Comparison of ENCODE assay signal across 15 cellular contexts in genomic region chr19:47702671-47703070, GRCh38. TPM values are rescaled to one million over a fixed set of nuclear protein-coding genes. Genes with fewer than 3 reads are reported as not detected.
"Had no signal": no experiment of that assay in that cellular context is flagged by ENCODE, and none has a peak within 500 bp of the region (broad histone marks: within the 10 kb centered on the region; RNA-seq: fewer than 3 reads in every experiment).

No MANE protein-coding gene starts in this region.

- H3K4me3 ChIP-seq: gastroesophageal sphincter, lung, tibial nerve, uterus had no signal

- H3K27me3 Mint-ChIP-seq: activated CD4-positive, alpha-beta T cell treated with anti-CD3 and anti-CD28 coated beads, Interleukin-2, amount 10 ng/mL, durations not matched to agents 7 days and 5 days had no signal

- H3K36me3 ChIP-seq: uterus had no signal

- H3K27me3 ChIP-seq: gastroesophageal sphincter, tibial nerve, uterus had no signal

- H3K27ac ChIP-seq: neutrophil, tibial nerve, uterus had no signal

- H3K27ac Mint-ChIP-seq: activated CD4-positive, alpha-beta T cell treated with anti-CD3 and anti-CD28 coated beads, Interleukin-2, amount 10 ng/mL, durations not matched to agents 7 days and 5 days; activated naive CD8-positive, alpha-beta T cell treated with anti-CD3 and anti-CD28 coated beads for 36 hours; activated T-helper 1 cell treated with anti-CD3 and anti-CD28 coated beads, Interleukin-12 subunit alpha, Interleukin-12 subunit beta, Interleukin-2, Interleukin-4 antibody, amounts not matched to agents 30 ng/mL and 10 ng/mL and 1 ng/mL, durations not matched to agents 14 hours and 24 hours and 36 hours; stimulated activated naive B cell treated with anti-CD40 and anti-IgM and Interleukin-4, amounts not matched to agents 10 μg/mL and 1 μg/mL and 100 μg/mL, for 72 hours had no signal

- H3K9me3 Mint-ChIP-seq: activated CD4-positive, alpha-beta T cell treated with anti-CD3 and anti-CD28 coated beads, Interleukin-2, amount 10 ng/mL, durations not matched to agents 7 days and 5 days; activated naive CD8-positive, alpha-beta T cell treated with anti-CD3 and anti-CD28 coated beads for 36 hours; activated T-helper 1 cell treated with anti-CD3 and anti-CD28 coated beads, Interleukin-12 subunit alpha, Interleukin-12 subunit beta, Interleukin-2, Interleukin-4 antibody, amounts not matched to agents 30 ng/mL and 10 ng/mL and 1 ng/mL, durations not matched to agents 14 hours and 24 hours and 36 hours; effector memory CD8-positive, alpha-beta T cell had no signal

- DNase-seq: activated CD4-positive, alpha-beta T cell treated with anti-CD3 and anti-CD28 coated beads, Interleukin-2, amount 10 ng/mL, durations not matched to agents 7 days and 5 days; activated naive CD8-positive, alpha-beta T cell treated with anti-CD3 and anti-CD28 coated beads for 36 hours; cerebellar nuclear complex; dermis blood vessel endothelial cell; effector memory CD8-positive, alpha-beta T cell; posterior cingulate gyrus; retina; stimulated activated CD4-positive, alpha-beta T cell treated with anti-CD3 and anti-CD28 coated beads, Interleukin-2, amount 100 ng/mL, for 48 hours; stimulated activated naive B cell treated with anti-CD40 and anti-IgM and Interleukin-4, amounts not matched to agents 10 μg/mL and 1 μg/mL and 100 μg/mL, for 72 hours; uterus had no signal

- ATAC-seq: effector memory CD8-positive, alpha-beta T cell; gastroesophageal sphincter; stimulated activated naive B cell treated with anti-CD40 and anti-IgM and Interleukin-4, amounts not matched to agents 10 μg/mL and 1 μg/mL and 100 μg/mL, for 72 hours had no signal

- H3K36me3 Mint-ChIP-seq: activated naive CD8-positive, alpha-beta T cell treated with anti-CD3 and anti-CD28 coated beads for 36 hours had no signal

- H3K9me3 ChIP-seq: gastroesophageal sphincter, neutrophil, tibial nerve, uterus had no signal

- H3K4me3 Mint-ChIP-seq: activated CD4-positive, alpha-beta T cell treated with anti-CD3 and anti-CD28 coated beads, Interleukin-2, amount 10 ng/mL, durations not matched to agents 7 days and 5 days; activated naive CD8-positive, alpha-beta T cell treated with anti-CD3 and anti-CD28 coated beads for 36 hours; activated T-helper 1 cell treated with anti-CD3 and anti-CD28 coated beads, Interleukin-12 subunit alpha, Interleukin-12 subunit beta, Interleukin-2, Interleukin-4 antibody, amounts not matched to agents 30 ng/mL and 10 ng/mL and 1 ng/mL, durations not matched to agents 14 hours and 24 hours and 36 hours; effector memory CD8-positive, alpha-beta T cell; stimulated activated naive B cell treated with anti-CD40 and anti-IgM and Interleukin-4, amounts not matched to agents 10 μg/mL and 1 μg/mL and 100 μg/mL, for 72 hours had no signal

- H3K4me1 Mint-ChIP-seq: activated CD4-positive, alpha-beta T cell treated with anti-CD3 and anti-CD28 coated beads, Interleukin-2, amount 10 ng/mL, durations not matched to agents 7 days and 5 days had no signal

RNA-seq across cellular contexts. Expression of gene EHD2, which starts 10.6 kb away (rescaled TPM):
- total RNA-seq: activated CD4-positive, alpha-beta T cell treated with anti-CD3 and anti-CD28 coated beads, Interleukin-2, amount 10 ng/mL, durations not matched to agents 7 days and 5 days had no signal
